29 cellular contexts compared by ENCODE assay signal in the genomic region with DNA sequence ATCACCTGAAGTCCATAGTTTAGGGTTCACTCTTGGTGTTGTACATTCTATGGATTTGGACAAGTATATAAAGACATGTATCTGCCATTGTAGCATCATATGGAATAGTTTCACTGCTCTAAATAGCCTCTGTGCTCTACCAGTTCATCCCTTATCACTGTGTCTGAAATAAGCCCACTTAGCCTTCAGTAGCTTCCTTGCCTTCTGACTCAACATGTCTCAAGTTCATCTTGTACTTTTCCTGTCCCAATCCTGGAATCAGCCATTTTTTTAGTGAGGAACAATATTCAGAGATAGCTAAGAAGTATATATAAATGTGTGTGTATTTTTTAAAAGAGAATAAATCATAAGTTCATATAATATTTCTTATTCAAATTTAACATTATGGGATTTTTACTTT.
"Had no signal": no experiment of that assay in that cellular context is flagged by ENCODE, and none has a peak within 500 bp of the region (broad histone marks: within the 10 kb centered on the region; RNA-seq: fewer than 3 reads in every experiment).

No MANE protein-coding gene starts in this region.

- H3K27me3 ChIP-seq: left lung, pancreas, tibial artery, upper lobe of right lung had no signal

- H3K4me3 ChIP-seq: left lung, lower lobe of right lung, pancreas, prostate gland, tibial artery, upper lobe of right lung had no signal

- H3K36me3 ChIP-seq: pancreas, prostate gland, tibial artery had no signal

- H3K9me3 ChIP-seq: left lung, lower lobe of right lung, pancreas, prostate gland, tibial artery, upper lobe of right lung had no signal

- FAIRE-seq: islet of Langerhans, kidney, pancreas, small intestine, urothelium cell line had no signal

- DNase-seq: hippocampal formation; kidney; left colon; left lung; lower lobe of right lung; mammary epithelial cell; mesenchymal stem cell; naive thymus-derived CD8-positive, alpha-beta T cell; nucleus accumbens; pancreas; posterior cingulate gyrus; retina; right cardiac atrium; small intestine; stimulated activated CD4-positive, alpha-beta T cell treated with anti-CD3 and anti-CD28 coated beads, Interleukin-1b, Interleukin-23, amount 100 ng/mL, for 48 hours; stimulated activated CD4-positive, alpha-beta T cell treated with anti-CD3 and anti-CD28 coated beads, Interleukin-2, amount 100 ng/mL, for 48 hours; stimulated activated CD4-positive, alpha-beta T cell treated with anti-CD3 and anti-CD28 coated beads, Interleukin-4, amount 100 ng/mL, for 4 hours; stimulated activated CD8-positive, alpha-beta memory T cell treated with anti-CD3 and anti-CD28 coated beads, Interleukin-4, amount 100 ng/mL, for 48 hours; stimulated activated naive CD4-positive, alpha-beta T cell treated with Interleukin-2 at 50 U/mL for 16 hours; stimulated activated naive CD8-positive, alpha-beta T cell treated with anti-CD3 and anti-CD28 coated beads, Interleukin-15, amount 100 ng/mL, for 72 hours; substantia nigra; tibial artery; trophoblast cell; upper lobe of right lung had no signal

- ATAC-seq: left colon; left lung; lower lobe of right lung; naive thymus-derived CD8-positive, alpha-beta T cell; pancreas; right cardiac atrium; sciatic nerve; stimulated activated memory B cell treated with anti-CD40 and anti-IgM and Interleukin-4, amounts not matched to agents 10 μg/mL and 1 μg/mL and 100 μg/mL, for 72 hours; stimulated activated naive CD8-positive, alpha-beta T cell treated with anti-CD3 and anti-CD28 coated beads, Interleukin-15, amount 100 ng/mL, for 72 hours; upper lobe of right lung had no signal

- H3K27ac ChIP-seq: left lung, lower lobe of right lung, prostate gland, tibial artery, upper lobe of right lung had no signal

- H3K4me1 ChIP-seq: left lung, lower lobe of right lung, prostate gland had no signal
